Comparison of ENCODE assay signal across 1 cellular context in genomic region chr2:108412995-108413726, GRCh38.
A peak's percentile ranks its signal among the peaks of the same experiment; 100 is the strongest.
TF ChIP-seq lines count a peak whose summit lies in the region.

No MANE protein-coding gene starts in this region.

TF ChIP-seq in SK-N-SH treated with all-trans-retinoic acid at 6 μM for 48 hours, 23 proteins besides CTCF, POLR2A, EP300 and RAD21 (continued from another document):
- TF ChIP-seq TSHZ2 (CRISPR knock-in tag; IDR thresholded peaks at IDR 0.05) (no peak), CREB5 (CRISPR knock-in tag; IDR thresholded peaks at IDR 0.05; ENCODE audit: low read depth) (peak; percentile 60; the same call in 1 of the 2 replicates)
